ENCODE assay signal across 24 cellular contexts in the genomic region with DNA sequence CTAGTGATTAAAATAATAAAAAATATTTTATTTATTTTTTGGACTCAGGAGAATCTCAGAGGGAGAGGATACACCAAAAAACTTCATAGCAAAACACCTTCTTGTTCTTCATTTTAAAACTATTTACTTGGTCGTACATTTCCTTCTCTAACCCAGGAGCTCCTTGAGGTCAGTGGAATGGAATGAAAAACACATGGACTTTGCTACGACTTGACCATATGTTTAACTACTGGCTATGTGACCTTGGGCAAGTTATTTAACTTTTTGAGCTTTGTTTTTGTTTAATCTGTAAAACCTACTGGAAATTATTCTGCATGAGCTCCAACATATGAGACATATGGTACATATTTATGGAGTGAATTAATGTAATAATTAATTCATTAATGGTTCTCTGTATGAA.
DNase-seq lines count a peak whose midpoint lies in the region; TF ChIP-seq lines count a peak whose summit lies in the region.
"Had no signal": no experiment of that assay in that cellular context is flagged by ENCODE, and none has a peak within 500 bp of the region (broad histone marks: within the 10 kb centered on the region; RNA-seq: fewer than 3 reads in every experiment).

No MANE protein-coding gene starts in this region.

- no peaks in the 10 kb centered on the region for H3K27me3 ChIP-seq in GM23248 (replicated peaks; ENCODE audit: insufficient read depth)
- H3K27me3 ChIP-seq: foreskin keratinocyte, ovary, sigmoid colon, testis had no signal

- peaks cover 26% of the 10 kb centered on the region for H3F3A ChIP-seq in GM23248 (ENCODE audit: insufficient read depth)

- peak overlapping the region; percentile 48 for H3K27ac ChIP-seq in GM23248
- H3K27ac ChIP-seq: foreskin keratinocyte, sigmoid colon, testis had no signal

- 0 to 1% methylated on average over 2 of the region's 2 CpGs for WGBS in GM23248 (ENCODE audit: low coverage in 1 of 2, low lambda C conversion rate in 2 of 2, missing lambda C conversion rate in 2 of 2), 2 experiments

- no peak overlapping the region for H3K9ac ChIP-seq in GM23248

- H3K79me2 ChIP-seq in GM23248 (ENCODE audit: insufficient read depth): no peaks in the 10 kb centered on the region

- DNase-seq in AG08396 (ENCODE audit: low spot score) (peak; percentile 42), GM23248 (peak; percentile 51), astrocyte of the spinal cord (ENCODE audit: low read depth, low spot score) (peak; percentile 66), hepatic stellate cell (ENCODE audit: low spot score) (peak; percentile 31), NCI-H128 (lab: John Stamatoyannopoulos, UW; ENCODE audit: unreplicated experiment) (no peak), NCI-H2196 treated with DMSO at 0.1 percent for 48 hours (lab: John Stamatoyannopoulos, UW; ENCODE audit: unreplicated experiment) (no peak), NCI-H2171 (lab: John Stamatoyannopoulos, UW) (no peak), islet precursor cell (no peak)
- DNase-seq: activated CD4-positive, alpha-beta T cell treated with anti-CD3 and anti-CD28 coated beads for 1 hour; activated naive CD4-positive, alpha-beta T cell treated with anti-CD3 and anti-CD28 coated beads, Interleukin-2, amount 10 ng/mL, durations not matched to agents 7 days and 5 days; activated T-cell treated with anti-CD3 and anti-CD28 coated beads, Interleukin-2, amount 50 U/mL, for 48 hours; CD4-positive, CD25-positive, alpha-beta regulatory T cell; effector CD8-positive, alpha-beta T cell; foreskin keratinocyte; left cardiac atrium; naive thymus-derived CD8-positive, alpha-beta T cell; NCI-H1092; NCI-H2029 treated with DMSO at 0.1 percent for 48 hours; NCI-H446 treated with DMSO at 0.1 percent for 48 hours; ovary; sigmoid colon; stimulated activated naive B cell treated with anti-CD40 and anti-IgM and Interleukin-4, amounts not matched to agents 10 μg/mL and 1 μg/mL and 100 μg/mL, for 72 hours; testis had no signal

- H3K4me3 ChIP-seq in GM23248 (no peak overlapping the region), astrocyte of the spinal cord (ENCODE audit: low read depth, low read length) (no peak overlapping the region)
- H3K4me3 ChIP-seq: GM23338, ovary, sigmoid colon, testis had no signal

- in situ Hi-C loops in GM23248 (cut with MboI) (no loop called here), astrocyte of the spinal cord (cut with HindIII; ENCODE audit: low sequenced_read_pairs) (no loop called here)

- no peaks in the 10 kb centered on the region for H3K9me3 ChIP-seq in GM23248 (ENCODE audit: low read depth)
- H3K9me3 ChIP-seq: ovary, sigmoid colon, testis had no signal

- H3K4me1 ChIP-seq in GM23248 (ENCODE audit: insufficient read depth): peaks cover 36% of the 10 kb centered on the region
- H3K4me1 ChIP-seq: foreskin keratinocyte, testis had no signal

- H3K36me3 ChIP-seq in GM23248 (ENCODE audit: low read depth): no peaks in the 10 kb centered on the region
- H3K36me3 ChIP-seq: ovary, sigmoid colon had no signal

- 0 out of 2 replicates have a peak overlapping the region, but pooled peaks have one; percentile 55 for H2AFZ ChIP-seq in GM23248

- H3K9me2 ChIP-seq in GM23248 (ENCODE audit: insufficient read depth): no peaks in the 10 kb centered on the region

- H3K4me2 ChIP-seq in GM23248 (ENCODE audit: unreplicated experiment): peak overlapping the region; percentile 27
- H3K4me2 ChIP-seq: GM23338 had no signal

- H4K20me1 ChIP-seq in GM23248 (ENCODE audit: insufficient read depth): no peaks in the 10 kb centered on the region

- TF ChIP-seq CTCF in astrocyte of the spinal cord (IDR thresholded peaks at IDR 0.05; ENCODE audit: low read depth, low read length): no peak

Comparison
In these comparisons a context has a peak if more than half of its experiments do, and no peak if none do; other contexts are left out.
1. DNase-seq: peak in AG08396 (single experiment), GM23248 (single experiment), astrocyte of the spinal cord (single experiment) and hepatic stellate cell (single experiment); none in NCI-H128 (single experiment), NCI-H2196 treated with DMSO at 0.1 percent for 48 hours (single experiment), NCI-H2171 (single experiment) and islet precursor cell (single experiment).